In genomic region chr9:127049044-127049443, GRCh38 we compare ENCODE assay signal across 8 cellular contexts.
DNase-seq lines count a peak whose midpoint lies in the region; ATAC-seq, FAIRE-seq and TF ChIP-seq lines count a peak whose summit lies in the region.

No MANE protein-coding gene starts in this region.

- no peak for TF ChIP-seq CTCF in MCF 10A (IDR thresholded peaks at IDR 0.05; ENCODE audit: unreplicated experiment)
- no peak for TF ChIP-seq CTCF in D721Med (IDR thresholded peaks at IDR 0.05; ENCODE audit: insufficient read depth, missing control alignments)

- TF ChIP-seq POLR2A in GM18505 (IDR thresholded peaks at IDR 0.05; ENCODE audit: borderline replicate concordance, extremely low read depth, insufficient read depth, insufficient read length), result no peak

- peak overlapping the region; percentile 59 for H3K4me3 Mint-ChIP-seq in MCF 10A (ENCODE audit: unreplicated experiment)

- CTCF ChIA-PET in MCF 10A (lab: Yijun Ruan, JAX), result interaction anchor here (0.6 to 1.8 kb wide), 9 partner anchors 15 to 150 kb away, joined by 3 to 6 read pairs (median 3); no protein-coding TSS in a partner anchor

- no peak for FAIRE-seq in D721Med (lab: Jason Lieb, UNC)

- POLR2A ChIA-PET in MCF 10A (lab: Yijun Ruan, JAX), result interaction anchor here (0.6 to 1.6 kb wide), 4 partner anchors 12 to 401 kb away, joined by 4 to 8 read pairs (median 4); no protein-coding TSS in a partner anchor

- no TSS peak for BruUV-seq in MCF 10A (replicated peaks; lab: Mats Ljungman, UMichigan)

- peaks cover 11% of the 10 kb centered on the region for H3K4me1 Mint-ChIP-seq in MCF 10A (ENCODE audit: insufficient read depth, unreplicated experiment)

- intact Hi-C loops in MCF 10A (cut with micrococcal nuclease), result loop anchor here (5.0 kb wide), 1 partner anchor 138 kb away; no protein-coding TSS in a partner anchor

- peak; percentile 47 for ATAC-seq in GM18505 (IDR thresholded peaks at IDR 0.05; ENCODE audit: unreplicated experiment)
- no peak for ATAC-seq in HG03097 (IDR thresholded peaks at IDR 0.05; ENCODE audit: low FRiP score, unreplicated experiment)

- H3K36me3 Mint-ChIP-seq in MCF 10A (ENCODE audit: insufficient read depth, unreplicated experiment), result no peaks in the 10 kb centered on the region

- DNase-seq in A172 (ENCODE audit: low spot score) (peak; percentile 97), NOMO-1 treated with dmso at 0.1 percent for 144 hours (lab: John Stamatoyannopoulos, UW; ENCODE audit: unreplicated experiment) (peak; percentile 71), MCF 10A (ENCODE audit: unreplicated experiment) (peak; percentile 96), lung microvascular endothelial cell (ENCODE audit: low read depth in 2 of 2) (peak; percentile 99), D721Med (ENCODE audit: insufficient read length, low spot score) (no peak), NK-92 (lab: John Stamatoyannopoulos, UW; ENCODE audit: unreplicated experiment) (no peak)

- no peaks in the 10 kb centered on the region for H3K27me3 Mint-ChIP-seq in MCF 10A (ENCODE audit: insufficient read depth, unreplicated experiment)

- peak overlapping the region; percentile 92 for H3K27ac Mint-ChIP-seq in MCF 10A (ENCODE audit: low read depth, unreplicated experiment)

- H3K9me3 Mint-ChIP-seq in MCF 10A (ENCODE audit: unreplicated experiment), result no peaks in the 10 kb centered on the region

Comparison
In these comparisons a context has a peak if more than half of its experiments do, and no peak if none do; other contexts are left out.
1. DNase-seq: peak in A172 (single experiment), NOMO-1 treated with dmso at 0.1 percent for 144 hours (single experiment), MCF 10A (single experiment) and lung microvascular endothelial cell (2 of 2); none in D721Med (single experiment) and NK-92 (single experiment).